8 cellular contexts compared by ENCODE assay signal in genomic region chr12:11170810-11171144, GRCh38. TPM values are rescaled to one million over a fixed set of nuclear protein-coding genes. Genes with fewer than 3 reads are reported as not detected.
DNase-seq lines count a peak whose midpoint lies in the region; ATAC-seq, FAIRE-seq and TF ChIP-seq lines count a peak whose summit lies in the region.

No MANE protein-coding gene starts in this region.

- peak overlapping the region; percentile 82 to 99 (median 97) for H3K27ac Mint-ChIP-seq in CD4-positive, alpha-beta memory T cell

- CTCF ChIA-PET in CD4-positive, alpha-beta memory T cell (lab: Charles Lee; ENCODE audit: partially characterized antibody): interaction anchor here (0.8 to 2.5 kb wide), 4 partner anchors 8 to 400 kb away, joined by 3 to 11 read pairs (median 7); no protein-coding TSS in a partner anchor
- CTCF ChIA-PET in OCI-LY7 (lab: Charles Lee; ENCODE audit: unreplicated experiment): no interaction called here
- CTCF ChIA-PET in endothelial cell of umbilical vein (lab: Charles Lee): interaction anchor here (1.0 to 2.5 kb wide), 6 partner anchors 10 to 400 kb away, joined by 3 to 14 read pairs (median 5); no protein-coding TSS in a partner anchor

- TF ChIP-seq CTCF in OCI-LY7 (conservative IDR thresholded peaks at IDR 0.05; ENCODE audit: low read length): no peak
- TF ChIP-seq CTCF in endothelial cell of umbilical vein (IDR thresholded peaks at IDR 0.05; ENCODE audit: extremely low read depth in 1 of 2, insufficient read depth in 1 of 2, low read depth in 1 of 2, low read length in 2 of 2): no peak
- no peak for TF ChIP-seq CTCF in osteoblast (IDR thresholded peaks at IDR 0.05; ENCODE audit: extremely low read depth, low read depth, low read length)

- H3K79me2 ChIP-seq in OCI-LY7 (ENCODE audit: insufficient read depth, low read depth, low read length): peaks cover 66% of the 10 kb centered on the region
- H3K79me2 ChIP-seq in endothelial cell of umbilical vein (ENCODE audit: control insufficient read depth, insufficient read depth, low read length): peaks cover 81% of the 10 kb centered on the region
- H3K79me2 ChIP-seq in osteoblast (ENCODE audit: insufficient read depth, low read length): peaks cover 91% of the 10 kb centered on the region

- peak overlapping the region; percentile 97 for H3K9ac ChIP-seq in endothelial cell of umbilical vein (replicated peaks; ENCODE audit: extremely low read depth, insufficient read depth, low read length)

- intact Hi-C loops in CD4-positive, alpha-beta memory T cell (cut with micrococcal nuclease): loop anchor here (1.0 to 5.0 kb wide), 3 partner anchors 316 to 558 kb away; partner anchors contain the start of gene MAGOHB
- intact Hi-C loops in OCI-LY7 (cut with micrococcal nuclease; ENCODE audit: unreplicated experiment) (loop anchor here (2.0 kb wide), 1 partner anchor 448 kb away; the partner anchor contains the start of gene YBX3), endothelial cell of umbilical vein (cut with micrococcal nuclease) (loop anchor here (5.0 to 10.0 kb wide), 4 partner anchors 153 to 1106 kb away; partner anchors contain the start of gene YBX3)

- H3K4me2 ChIP-seq in OCI-LY7 (ENCODE audit: low read length): peak overlapping the region; percentile 85
- H3K4me2 ChIP-seq in endothelial cell of umbilical vein (ENCODE audit: insufficient read depth, low read length): peak overlapping the region; percentile 99
- peak overlapping the region; percentile 97 for H3K4me2 ChIP-seq in osteoblast (ENCODE audit: insufficient read depth, low read length)

- H3K9me1 ChIP-seq in endothelial cell of umbilical vein (replicated peaks; ENCODE audit: control insufficient read depth, extremely low read depth, insufficient read depth, low read length): peaks cover 4% of the 10 kb centered on the region

- peaks cover 8% of the 10 kb centered on the region for H3K36me3 ChIP-seq in CD4-positive, alpha-beta memory T cell (ENCODE audit: insufficient read depth, low read length)
- H3K36me3 ChIP-seq in OCI-LY7 (ENCODE audit: insufficient read depth, low read length) (peaks cover 34% of the 10 kb centered on the region), endothelial cell of umbilical vein (ENCODE audit: control insufficient read depth in 2 of 2, extremely low read depth in 1 of 2, insufficient read depth in 2 of 2, low read length in 2 of 2) (peaks cover 0 to 12% of the 10 kb centered on the region in 2 experiments), osteoblast (ENCODE audit: insufficient read depth, low read length) (no peaks in the 10 kb centered on the region)

- BruUV-seq in OCI-LY7 (replicated peaks; lab: Mats Ljungman, UMichigan) (no TSS peak), endothelial cell of umbilical vein (replicated peaks; lab: Mats Ljungman, UMichigan) (no TSS peak)

- dilution Hi-C loops in endothelial cell of umbilical vein (cut with MboI; ENCODE audit: extremely low pct_ligation_motif_present, low sequenced_read_pairs): no loop called here

- POLR2A ChIA-PET in CD4-positive, alpha-beta memory T cell (lab: Charles Lee; ENCODE audit: partially characterized antibody): interaction anchor here (0.6 to 2.0 kb wide), 12 partner anchors 8 to 1186 kb away, joined by 3 to 16 read pairs (median 6); partner anchors contain the start of genes BORCS5 and GABARAPL1
- POLR2A ChIA-PET in OCI-LY7 (lab: Charles Lee) (interaction anchor here (0.5 to 2.1 kb wide), 9 partner anchors 8 to 1184 kb away, joined by 3 to 7 read pairs (median 3); partner anchors contain the start of gene TAS2R46), endothelial cell of umbilical vein (lab: Charles Lee) (interaction anchor here (0.6 to 1.3 kb wide), 4 partner anchors 8 to 163 kb away, joined by 3 to 5 read pairs (median 4); no protein-coding TSS in a partner anchor)

- H2AFZ ChIP-seq in OCI-LY7 (ENCODE audit: low read length): peak overlapping the region; percentile 77
- peak overlapping the region; percentile 96 for H2AFZ ChIP-seq in endothelial cell of umbilical vein (ENCODE audit: low read depth, low read length)
- H2AFZ ChIP-seq in osteoblast (ENCODE audit: low read length): peak overlapping the region; percentile 94

- TF ChIP-seq POLR2A in endothelial cell of umbilical vein (IDR thresholded peaks at IDR 0.05; ENCODE audit: low read depth, low read length): no peak

- no peaks in the 10 kb centered on the region for H3K9me3 Mint-ChIP-seq in CD4-positive, alpha-beta memory T cell

- H4K20me1 ChIP-seq in OCI-LY7 (ENCODE audit: insufficient read depth, low read length): peaks cover 30% of the 10 kb centered on the region
- H4K20me1 ChIP-seq in endothelial cell of umbilical vein (replicated peaks; ENCODE audit: control insufficient read depth, extremely low read depth, insufficient read depth, low read length): no peaks in the 10 kb centered on the region
- peaks cover 39% of the 10 kb centered on the region for H4K20me1 ChIP-seq in osteoblast (ENCODE audit: insufficient read depth, low read length)

- ATAC-seq in GM21360 (IDR thresholded peaks at IDR 0.05; ENCODE audit: unreplicated experiment): no peak

- peak overlapping the region; percentile 54 for H3K27ac ChIP-seq in CD4-positive, alpha-beta memory T cell (ENCODE audit: low read depth, low read length)
- H3K27ac ChIP-seq in OCI-LY7 (ENCODE audit: low read depth, low read length, poor library complexity, severe bottlenecking) (peak overlapping the region; percentile 83), endothelial cell of umbilical vein (ENCODE audit: insufficient read depth, low read depth, low read length) (peak overlapping the region; percentile 96), osteoblast (ENCODE audit: low read depth, low read length) (peak overlapping the region; percentile 91)

- peak overlapping the region; percentile 88 to 100 (median 99) for H3K4me3 Mint-ChIP-seq in CD4-positive, alpha-beta memory T cell

- no peak for FAIRE-seq in endothelial cell of umbilical vein (lab: Jason Lieb, UNC)

- H3K9me3 ChIP-seq in CD4-positive, alpha-beta memory T cell (ENCODE audit: control insufficient read depth in 1 of 2, low read length in 2 of 2): no peaks in the 10 kb centered on the region
- H3K9me3 ChIP-seq in OCI-LY7 (ENCODE audit: low read length) (no peaks in the 10 kb centered on the region), endothelial cell of umbilical vein (replicated peaks; ENCODE audit: control insufficient read depth, insufficient read depth, low read length) (no peaks in the 10 kb centered on the region), osteoblast (ENCODE audit: low read depth, low read length) (no peaks in the 10 kb centered on the region)

- no peaks in the 10 kb centered on the region for H3K27me3 ChIP-seq in CD4-positive, alpha-beta memory T cell (ENCODE audit: insufficient read depth, low read length)
- H3K27me3 ChIP-seq in endothelial cell of umbilical vein (ENCODE audit: control insufficient read depth in 2 of 2, insufficient read depth in 2 of 2, low read length in 2 of 2): no peaks in the 10 kb centered on the region
- H3K27me3 ChIP-seq in osteoblast (ENCODE audit: insufficient read depth, low read length): no peaks in the 10 kb centered on the region

- no peaks in the 10 kb centered on the region for H3K9me2 ChIP-seq in OCI-LY7 (ENCODE audit: insufficient read depth, low read length)

- peaks cover 55% of the 10 kb centered on the region for H3K4me1 ChIP-seq in CD4-positive, alpha-beta memory T cell (ENCODE audit: insufficient read depth, low read length)
- peaks cover 22% of the 10 kb centered on the region for H3K4me1 ChIP-seq in OCI-LY7 (ENCODE audit: insufficient read depth, low read length, poor library complexity, severe bottlenecking)
- H3K4me1 ChIP-seq in endothelial cell of umbilical vein (ENCODE audit: control insufficient read depth, extremely low read depth, insufficient read depth, low read length): peaks cover 24% of the 10 kb centered on the region
- peaks cover 18% of the 10 kb centered on the region for H3K4me1 ChIP-seq in osteoblast (ENCODE audit: insufficient read depth, low read length)

- H3K4me1 Mint-ChIP-seq in CD4-positive, alpha-beta memory T cell: peaks cover 43 to 83% (median 57%) of the 10 kb centered on the region in 4 donors

- H3K27me3 Mint-ChIP-seq in CD4-positive, alpha-beta memory T cell: no peaks in the 10 kb centered on the region

- no peak for DNase-seq in CD4-positive, alpha-beta memory T cell
- DNase-seq in OCI-LY7 (ENCODE audit: low spot score) (no peak), endothelial cell of umbilical vein (ENCODE audit: low read depth, low spot score) (no peak), osteoblast (ENCODE audit: insufficient read length, low spot score, missing footprints) (no peak), C1 segment of cervical spinal cord (lab: John Stamatoyannopoulos, UW) (no peak), GM03348 (ENCODE audit: low spot score) (no peak), hepatic stellate cell (ENCODE audit: low spot score) (no peak)

- peaks cover 32 to 45% of the 10 kb centered on the region in 2 donors for H3K36me3 Mint-ChIP-seq in CD4-positive, alpha-beta memory T cell

- H3K4me3 ChIP-seq in CD4-positive, alpha-beta memory T cell (ENCODE audit: low read length in 2 of 2): peak overlapping the region; percentile 70 to 95
- peak overlapping the region; percentile 77 for H3K4me3 ChIP-seq in OCI-LY7 (ENCODE audit: low read depth, low read length, poor library complexity, severe bottlenecking)
- peak overlapping the region; percentile 75 to 100 (median 100) for H3K4me3 ChIP-seq in endothelial cell of umbilical vein (replicated peaks in 1 of 3; ENCODE audit: insufficient read depth in 1 of 3, low read depth in 1 of 3, low read length in 3 of 3)
- H3K4me3 ChIP-seq in osteoblast (ENCODE audit: insufficient read depth, low read length): peak overlapping the region; percentile 93

RNA-seq across cellular contexts. Expression of gene SMIM10L1, which starts 0.2 kb away (rescaled TPM):
- total RNA-seq in CD4-positive, alpha-beta memory T cell: 10 to 100 TPM; 11.6 to 11.9 TPM
- 10 to 100 TPM in 1 of 2 donors, 1 to 10 TPM in 1; 8.0 to 15.2 TPM for polyA plus RNA-seq in CD4-positive, alpha-beta memory T cell
- 5.8 and 8.4 TPM in 2 replicates for total RNA-seq in OCI-LY7 (2014; rRNA removed; shearing (Covaris generic))
- total RNA-seq in OCI-LY7 (2022): 6.9 and 7.8 TPM in 2 replicates
- 10.8 and 10.9 TPM in 2 replicates for total RNA-seq in endothelial cell of umbilical vein
- polyA plus RNA-seq in endothelial cell of umbilical vein: 5.1 and 6.2 TPM in 2 replicates
- polyA plus RNA-seq in endothelial cell of umbilical vein (2011; cell fraction: cytosol; rRNA removed): 4.9 and 5.5 TPM in 2 replicates
- polyA plus RNA-seq in endothelial cell of umbilical vein (2011; cell fraction: nucleus; rRNA removed): 2.8 and 3.6 TPM in 2 replicates
- 9.4 and 10.6 TPM in 2 replicates for polyA plus RNA-seq in endothelial cell of umbilical vein (2012)
- 2.3 and 3.0 TPM in 2 replicates for polyA minus RNA-seq in endothelial cell of umbilical vein
- polyA minus RNA-seq in endothelial cell of umbilical vein (2011; cell fraction: cytosol; rRNA and poly(A)+ RNA removed): 3.0 TPM
- polyA minus RNA-seq in endothelial cell of umbilical vein (2011; cell fraction: nucleus; rRNA and poly(A)+ RNA removed): 7.6 and 7.8 TPM in 2 replicates
- 6.8 and 6.9 TPM in 2 replicates for total RNA-seq in osteoblast

RNA-seq across cellular contexts. Expression of gene TAS2R42, which starts 16.0 kb away (rescaled TPM):
- not detected for total RNA-seq in CD4-positive, alpha-beta memory T cell
- not detected for polyA plus RNA-seq in CD4-positive, alpha-beta memory T cell
- total RNA-seq in OCI-LY7 (2014; rRNA removed; shearing (Covaris generic)): not detected in 2 replicates
- not detected in 2 replicates for total RNA-seq in OCI-LY7 (2022)
- not detected in 2 replicates for total RNA-seq in endothelial cell of umbilical vein
- not detected in 2 replicates for polyA plus RNA-seq in endothelial cell of umbilical vein
- not detected in 2 replicates for polyA plus RNA-seq in endothelial cell of umbilical vein (2011; cell fraction: cytosol; rRNA removed)
- polyA plus RNA-seq in endothelial cell of umbilical vein (2011; cell fraction: nucleus; rRNA removed): not detected in 2 replicates
- polyA plus RNA-seq in endothelial cell of umbilical vein (2012): not detected in 2 replicates
- not detected in 2 replicates for polyA minus RNA-seq in endothelial cell of umbilical vein
- polyA minus RNA-seq in endothelial cell of umbilical vein (2011; cell fraction: cytosol; rRNA and poly(A)+ RNA removed): not detected
- polyA minus RNA-seq in endothelial cell of umbilical vein (2011; cell fraction: nucleus; rRNA and poly(A)+ RNA removed): not detected in 2 replicates
- not detected in 2 replicates for total RNA-seq in osteoblast

RNA-seq across cellular contexts. Expression of gene TAS2R30, which starts 36.3 kb away (rescaled TPM):
- 1 to 10 TPM; 2.9 to 3.8 TPM for total RNA-seq in CD4-positive, alpha-beta memory T cell
- polyA plus RNA-seq in CD4-positive, alpha-beta memory T cell: not detected
- total RNA-seq in OCI-LY7 (2014; rRNA removed; shearing (Covaris generic)): 4.1 and 5.4 TPM in 2 replicates
- total RNA-seq in OCI-LY7 (2022) (6.0 and 6.5 TPM in 2 replicates), endothelial cell of umbilical vein (3.7 and 5.2 TPM in 2 replicates), osteoblast (8.3 and 9.7 TPM in 2 replicates)
- 0.26 and 0.33 TPM in 2 replicates for polyA plus RNA-seq in endothelial cell of umbilical vein
- polyA plus RNA-seq in endothelial cell of umbilical vein (2011; cell fraction: cytosol; rRNA removed): not detected in 2 replicates
- 3.3 and 3.9 TPM in 2 replicates for polyA plus RNA-seq in endothelial cell of umbilical vein (2011; cell fraction: nucleus; rRNA removed)
- 0.09 TPM in 1 of 2 replicates, not detected in the other for polyA plus RNA-seq in endothelial cell of umbilical vein (2012)
- 9.4 and 10.3 TPM in 2 replicates for polyA minus RNA-seq in endothelial cell of umbilical vein
- polyA minus RNA-seq in endothelial cell of umbilical vein (2011; cell fraction: cytosol; rRNA and poly(A)+ RNA removed): not detected
- polyA minus RNA-seq in endothelial cell of umbilical vein (2011; cell fraction: nucleus; rRNA and poly(A)+ RNA removed): 51.4 and 77.2 TPM in 2 replicates
